In the genomic region with DNA sequence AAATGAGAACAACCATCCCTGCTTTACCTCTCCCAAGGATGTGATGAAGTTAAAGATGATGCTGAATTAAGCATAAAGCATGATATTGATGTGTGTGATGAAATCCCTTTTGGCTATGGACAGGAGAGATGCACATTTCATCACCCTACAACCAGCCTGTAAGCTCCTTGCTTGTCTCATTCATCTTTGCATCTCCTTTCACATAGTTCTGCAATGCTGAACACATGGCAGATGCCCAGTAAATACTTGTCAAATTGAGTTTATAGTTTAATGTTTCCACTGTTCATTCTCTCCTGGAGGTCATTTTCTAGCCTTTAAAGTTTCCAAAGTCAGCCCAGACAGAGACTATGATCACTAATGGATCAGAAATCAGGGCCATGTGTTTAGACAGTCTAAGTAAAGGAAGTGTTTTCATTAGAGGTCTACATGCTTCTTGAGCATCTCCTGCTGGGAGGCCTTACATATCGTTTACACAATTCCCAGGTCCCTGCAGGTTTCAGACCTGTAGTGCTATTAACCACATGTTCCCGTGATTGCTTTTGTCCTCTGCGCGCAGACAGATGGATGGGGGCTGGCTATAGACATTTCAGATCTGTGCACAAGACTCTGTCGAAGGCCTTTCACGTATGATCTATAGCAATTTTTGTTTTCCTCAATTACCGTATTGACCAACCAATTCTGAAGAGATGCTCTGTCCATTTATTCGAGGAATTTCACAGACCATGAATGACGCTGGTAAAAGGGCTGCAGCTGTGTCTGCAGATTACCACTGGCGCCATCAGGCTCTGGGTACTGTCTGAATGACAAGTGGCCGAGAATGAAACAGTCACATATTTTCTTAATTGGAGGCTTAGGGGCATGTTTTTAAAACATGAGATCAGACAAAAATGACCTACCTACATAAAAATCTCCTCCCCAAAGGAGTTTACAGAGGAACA, we compare ENCODE assay signal across 16 cellular contexts. TPM values are rescaled to one million over a fixed set of nuclear protein-coding genes. Genes with fewer than 3 reads are reported as not detected.
DNase-seq lines count a peak whose midpoint lies in the region; ATAC-seq, FAIRE-seq and TF ChIP-seq lines count a peak whose summit lies in the region.
"Had no signal": no experiment of that assay in that cellular context is flagged by ENCODE, and none has a peak within 500 bp of the region (broad histone marks: within the 10 kb centered on the region; RNA-seq: fewer than 3 reads in every experiment).

No MANE protein-coding gene starts in this region.

- H3K27me3 Mint-ChIP-seq in activated CD8-positive, alpha-beta memory T cell treated with anti-CD3 and anti-CD28 coated beads, Interleukin-2, amount 10 ng/mL, durations not matched to agents 7 days and 5 days, result no peaks in the 10 kb centered on the region
- H3K27me3 Mint-ChIP-seq: dendritic cell treated with granulocyte-macrophage colony-stimulating factor and Interleukin-4, amounts not matched to agents 40 ng/mL and 50 ng/mL, for 4 days; stimulated activated naive B cell treated with anti-CD40 and anti-IgM and Interleukin-4, amounts not matched to agents 10 μg/mL and 1 μg/mL and 100 μg/mL, for 72 hours had no signal

- H3K79me2 ChIP-seq in trophoblast cell (ENCODE audit: control insufficient read depth, insufficient read depth, low read length, poor library complexity), result peaks cover 11% of the 10 kb centered on the region

- no peak overlapping the region for H3K4me3 Mint-ChIP-seq in activated CD8-positive, alpha-beta memory T cell treated with anti-CD3 and anti-CD28 coated beads, Interleukin-2, amount 10 ng/mL, durations not matched to agents 7 days and 5 days
- H3K4me3 Mint-ChIP-seq: dendritic cell treated with granulocyte-macrophage colony-stimulating factor and Interleukin-4, amounts not matched to agents 40 ng/mL and 50 ng/mL, for 4 days; stimulated activated naive B cell treated with anti-CD40 and anti-IgM and Interleukin-4, amounts not matched to agents 10 μg/mL and 1 μg/mL and 100 μg/mL, for 72 hours had no signal

- no peak overlapping the region for H3K23ac ChIP-seq in trophoblast cell (ENCODE audit: low read length)

- peak overlapping the region; percentile 90 for H4K8ac ChIP-seq in trophoblast cell (ENCODE audit: low read depth, low read length)

- H3K79me1 ChIP-seq in trophoblast cell (ENCODE audit: low read length), result peaks cover 53% of the 10 kb centered on the region

- no peak for FAIRE-seq in frontal cortex (lab: Jason Lieb, UNC)
- FAIRE-seq: A204.1 had no signal

- TF ChIP-seq POLR2A in testis (IDR thresholded peaks at IDR 0.05), result no peak

- H2AFZ ChIP-seq in trophoblast cell (ENCODE audit: insufficient read depth, low read length, poor library complexity), result no peak overlapping the region

- peak overlapping the region; percentile 100 for H2BK5ac ChIP-seq in trophoblast cell (ENCODE audit: low read depth, low read length, poor library complexity)

- H3K9me3 ChIP-seq in trophoblast cell (ENCODE audit: insufficient read depth, low read depth, low read length), result no peaks in the 10 kb centered on the region
- no peaks in the 10 kb centered on the region for H3K9me3 ChIP-seq in testis
- H3K9me3 ChIP-seq: lower lobe of right lung, Peyer's patch, sigmoid colon had no signal

- H3K4me3 ChIP-seq in trophoblast cell (ENCODE audit: low read depth, low read length) (no peak overlapping the region), testis (no peak overlapping the region)
- H3K4me3 ChIP-seq: lower lobe of right lung, Peyer's patch, sigmoid colon had no signal

- H3K18ac ChIP-seq in trophoblast cell (ENCODE audit: low read length), result peak overlapping the region; percentile 80

- H2BK120ac ChIP-seq in trophoblast cell (ENCODE audit: insufficient read depth, low read length, poor library complexity), result peak overlapping the region; percentile 99

- DNase-seq in activated CD8-positive, alpha-beta memory T cell treated with anti-CD3 and anti-CD28 coated beads, Interleukin-2, amount 10 ng/mL, durations not matched to agents 7 days and 5 days, result no peak
- DNase-seq in activated CD8-positive, alpha-beta memory T cell treated with anti-CD3 and anti-CD28 coated beads for 24 hours, result no peak
- peak; percentile 11 for DNase-seq in NCI-H2171 (lab: John Stamatoyannopoulos, UW)
- DNase-seq in astrocyte of the hippocampus (ENCODE audit: low read depth, low spot score), result peak; percentile 54
- peak; percentile 50 to 68 for DNase-seq in trophoblast cell
- no peak for DNase-seq in frontal cortex (ENCODE audit: low spot score in 2 of 2)
- no peak for DNase-seq in testis
- no peak for DNase-seq in iPS-NIHi11 (ENCODE audit: low spot score)
- DNase-seq: activated CD4-positive, alpha-beta T cell treated with anti-CD3 and anti-CD28 coated beads for 4 hours; lower lobe of right lung; Peyer's patch; sigmoid colon; stimulated activated naive B cell treated with anti-CD40 and anti-IgM and Interleukin-4, amounts not matched to agents 10 μg/mL and 1 μg/mL and 100 μg/mL, for 72 hours had no signal

- peaks cover 43% of the 10 kb centered on the region for H3K4me1 Mint-ChIP-seq in activated CD8-positive, alpha-beta memory T cell treated with anti-CD3 and anti-CD28 coated beads, Interleukin-2, amount 10 ng/mL, durations not matched to agents 7 days and 5 days

- H3K27ac Mint-ChIP-seq in activated CD8-positive, alpha-beta memory T cell treated with anti-CD3 and anti-CD28 coated beads, Interleukin-2, amount 10 ng/mL, durations not matched to agents 7 days and 5 days, result peak overlapping the region; percentile 64
- H3K27ac Mint-ChIP-seq: dendritic cell treated with granulocyte-macrophage colony-stimulating factor and Interleukin-4, amounts not matched to agents 40 ng/mL and 50 ng/mL, for 4 days; stimulated activated naive B cell treated with anti-CD40 and anti-IgM and Interleukin-4, amounts not matched to agents 10 μg/mL and 1 μg/mL and 100 μg/mL, for 72 hours had no signal

- H3K36me3 ChIP-seq in trophoblast cell (ENCODE audit: control insufficient read depth in 1 of 2, insufficient read depth in 2 of 2, low read length in 2 of 2) (peaks cover 21 to 38% of the 10 kb centered on the region in 2 experiments), testis (ENCODE audit: low read depth, missing control alignments) (no peaks in the 10 kb centered on the region)
- H3K36me3 ChIP-seq: lower lobe of right lung, Peyer's patch, sigmoid colon had no signal

- WGBS in trophoblast cell (ENCODE audit: extremely low coverage, insufficient coverage, insufficient read length), result no CpG with 5 or more reads among the region's 11 CpGs
- 85 to 90% methylated on average over 11 of the region's 11 CpGs for WGBS in testis, 2 donors

- peak overlapping the region; percentile 100 for H3K27ac ChIP-seq in trophoblast cell (ENCODE audit: low read depth, low read length)
- H3K27ac ChIP-seq in testis, result no peak overlapping the region
- H3K27ac ChIP-seq: lower lobe of right lung, Peyer's patch, sigmoid colon had no signal

- no peak overlapping the region for H3K9ac ChIP-seq in trophoblast cell (ENCODE audit: low read length)

- peaks cover 27 to 31% of the 10 kb centered on the region in 2 experiments for H3K4me1 ChIP-seq in trophoblast cell (ENCODE audit: control insufficient read depth in 1 of 2, insufficient read depth in 2 of 2, low read length in 2 of 2)
- no peaks in the 10 kb centered on the region for H3K4me1 ChIP-seq in testis
- H3K4me1 ChIP-seq: lower lobe of right lung, Peyer's patch, sigmoid colon had no signal

- H3K36me3 Mint-ChIP-seq in activated CD8-positive, alpha-beta memory T cell treated with anti-CD3 and anti-CD28 coated beads, Interleukin-2, amount 10 ng/mL, durations not matched to agents 7 days and 5 days, result no peaks in the 10 kb centered on the region
- H3K36me3 Mint-ChIP-seq: stimulated activated naive B cell treated with anti-CD40 and anti-IgM and Interleukin-4, amounts not matched to agents 10 μg/mL and 1 μg/mL and 100 μg/mL, for 72 hours had no signal

- no peak overlapping the region for H3K4me2 ChIP-seq in trophoblast cell (ENCODE audit: low read length)

- no peak overlapping the region for H2BK12ac ChIP-seq in trophoblast cell (ENCODE audit: low read length)

- CTCF ChIA-PET in activated CD8-positive, alpha-beta memory T cell treated with anti-CD3 and anti-CD28 coated beads, Interleukin-2, amount 10 ng/mL, durations not matched to agents 7 days and 5 days (lab: Charles Lee), result interaction anchor here (1.0 to 2.9 kb wide), 5 partner anchors 9 to 512 kb away, joined by 3 to 11 read pairs (median 9); no protein-coding TSS in a partner anchor

- peak overlapping the region; percentile 99 for H4K91ac ChIP-seq in trophoblast cell (ENCODE audit: low read depth, low read length)

- peak overlapping the region; percentile 74 for H3K4ac ChIP-seq in trophoblast cell (ENCODE audit: low read depth, low read length)

- no peak for ATAC-seq in activated CD8-positive, alpha-beta memory T cell treated with anti-CD3 and anti-CD28 coated beads, Interleukin-2, amount 10 ng/mL, durations not matched to agents 7 days and 5 days
- ATAC-seq: lower lobe of right lung had no signal

- peak overlapping the region; percentile 92 for H3K14ac ChIP-seq in trophoblast cell (ENCODE audit: low read length)

- intact Hi-C loops in testis (cut with DNase I; ENCODE audit: low total_unique reads), result no loop called here

- H3K9me3 Mint-ChIP-seq in activated CD8-positive, alpha-beta memory T cell treated with anti-CD3 and anti-CD28 coated beads, Interleukin-2, amount 10 ng/mL, durations not matched to agents 7 days and 5 days (ENCODE audit: low read depth), result no peaks in the 10 kb centered on the region
- H3K9me3 Mint-ChIP-seq: dendritic cell treated with granulocyte-macrophage colony-stimulating factor and Interleukin-4, amounts not matched to agents 40 ng/mL and 50 ng/mL, for 4 days; stimulated activated naive B cell treated with anti-CD40 and anti-IgM and Interleukin-4, amounts not matched to agents 10 μg/mL and 1 μg/mL and 100 μg/mL, for 72 hours had no signal

- no peak overlapping the region for H4K12ac ChIP-seq in trophoblast cell (ENCODE audit: low read depth, low read length)

- no peaks in the 10 kb centered on the region for H3K27me3 ChIP-seq in trophoblast cell (ENCODE audit: insufficient read depth, low read length)
- no peaks in the 10 kb centered on the region for H3K27me3 ChIP-seq in testis
- H3K27me3 ChIP-seq: Peyer's patch, sigmoid colon had no signal

- H2AK5ac ChIP-seq in trophoblast cell (ENCODE audit: low read length), result peak overlapping the region; percentile 49

- no peak for TF ChIP-seq CTCF in testis (IDR thresholded peaks at IDR 0.05)

RNA-seq across cellular contexts. Expression of a gene that starts 49.0 kb away (rescaled TPM):
- total RNA-seq in activated CD8-positive, alpha-beta memory T cell treated with anti-CD3 and anti-CD28 coated beads, Interleukin-2, amount 10 ng/mL, durations not matched to agents 7 days and 5 days, result not detected
- polyA plus RNA-seq in trophoblast cell (2013), result 4.3 TPM in 2 replicates
- total RNA-seq in frontal cortex (0.82 TPM), testis (10 to 100 TPM; 25.4 to 27.6 TPM)
- polyA plus RNA-seq in testis (ENCODE audit: insufficient read depth, low read depth, low replicate concordance), result 13.7 TPM
- total RNA-seq: G401 had no signal

Comparison
In these comparisons a context has a peak if more than half of its experiments do, and no peak if none do; other contexts are left out.
1. DNase-seq: peak in NCI-H2171 (single experiment), astrocyte of the hippocampus (single experiment) and trophoblast cell (2 of 2); none in activated CD8-positive, alpha-beta memory T cell treated with anti-CD3 and anti-CD28 coated beads, Interleukin-2, amount 10 ng/mL, durations not matched to agents 7 days and 5 days (single experiment), activated CD8-positive, alpha-beta memory T cell treated with anti-CD3 and anti-CD28 coated beads for 24 hours (single experiment), frontal cortex (0 of 2), testis (single experiment) and iPS-NIHi11 (single experiment).
2. RNA of a gene that starts 49.0 kb away (total RNA-seq): 25.4 to 27.6 TPM in testis; 0.82 TPM in frontal cortex (single experiment) and not detected in activated CD8-positive, alpha-beta memory T cell treated with anti-CD3 and anti-CD28 coated beads, Interleukin-2, amount 10 ng/mL, durations not matched to agents 7 days and 5 days; every median in the first group is over 10 times any median in the second.